Comparison of ENCODE assay signal across 29 cellular contexts in genomic region chr5:73701566-73701965, GRCh38.
DNase-seq lines count a peak whose midpoint lies in the region; ATAC-seq and TF ChIP-seq lines count a peak whose summit lies in the region.
"Had no signal": no experiment of that assay in that cellular context is flagged by ENCODE, and none has a peak within 500 bp of the region (broad histone marks: within the 10 kb centered on the region; RNA-seq: fewer than 3 reads in every experiment).

No MANE protein-coding gene starts in this region.

- no peaks in the 10 kb centered on the region for H3F3A ChIP-seq in PC-3 (ENCODE audit: low read length, unreplicated experiment)

- DNase-seq in SIG-M5 treated with dmso at 0.1 percent for 504 hours (lab: John Stamatoyannopoulos, UW; ENCODE audit: unreplicated experiment) (peak; percentile 1), SIG-M5 (lab: John Stamatoyannopoulos, UW) (no peak), PC-3 (peak; percentile 87), epithelial cell of prostate (ENCODE audit: low read depth, low spot score) (peak; percentile 69), NCI-H2196 (lab: John Stamatoyannopoulos, UW; ENCODE audit: unreplicated experiment) (no peak)
- no peak for DNase-seq in activated T-cell treated with anti-CD3 and anti-CD28 coated beads, Interleukin-2, amount 50 U/mL, for 4 hours
- DNase-seq: 8988T; activated CD4-positive, alpha-beta T cell treated with anti-CD3 and anti-CD28 coated beads, Interleukin-2, amount 10 ng/mL, durations not matched to agents 24 days and 14 days; aorta; cerebellar nuclear complex; DMS79 treated with DMSO at 0.1 percent for 48 hours; effector CD4-positive, alpha-beta T cell; glutamatergic neuron; mesendoderm; naive B cell; NCI-H1694; NCI-H2171 treated with DMSO at 0.1 percent for 48 hours; NCI-H774; nucleus accumbens; SHP77; spleen; stimulated activated CD4-positive, alpha-beta T cell treated with anti-CD3 and anti-CD28 coated beads, Interleukin-4, amount 100 ng/mL, for 1 hour; stimulated activated naive CD4-positive, alpha-beta T cell had no signal

- peak overlapping the region; percentile 36 for H3K27ac ChIP-seq in PC-3 (ENCODE audit: low read length)
- peak overlapping the region; percentile 43 for H3K27ac ChIP-seq in epithelial cell of prostate
- H3K27ac ChIP-seq: esophagus muscularis mucosa, HL-60, spleen had no signal

- no peaks in the 10 kb centered on the region for H3K36me3 ChIP-seq in PC-3 (ENCODE audit: low read depth, low read length)
- H3K36me3 ChIP-seq: esophagus muscularis mucosa, spleen had no signal

- H2AFZ ChIP-seq in PC-3 (ENCODE audit: low read length), result no peak overlapping the region
- H2AFZ ChIP-seq: GM23338 had no signal

- no peak overlapping the region for H3K9ac ChIP-seq in PC-3 (ENCODE audit: low read length)

- H3K9me3 Mint-ChIP-seq in activated T-cell treated with anti-CD3 and anti-CD28 coated beads, Interleukin-2, amount 50 U/mL, for 4 hours, result no peaks in the 10 kb centered on the region
- H3K9me3 Mint-ChIP-seq: activated CD4-positive, alpha-beta T cell treated with anti-CD3 and anti-CD28 coated beads, Interleukin-2, amount 10 ng/mL, durations not matched to agents 24 days and 14 days; activated naive CD4-positive, alpha-beta T cell treated with anti-CD3 and anti-CD28 coated beads, Interleukin-2, amount 50 U/mL, for 24 hours; GM23338 had no signal

- no peaks in the 10 kb centered on the region for H3K9me3 ChIP-seq in PC-3 (ENCODE audit: low read length)
- H3K9me3 ChIP-seq: esophagus muscularis mucosa, spleen had no signal

- no peaks in the 10 kb centered on the region for H3K36me3 Mint-ChIP-seq in activated T-cell treated with anti-CD3 and anti-CD28 coated beads, Interleukin-2, amount 50 U/mL, for 4 hours (ENCODE audit: insufficient read depth)
- H3K36me3 Mint-ChIP-seq: activated naive CD4-positive, alpha-beta T cell treated with anti-CD3 and anti-CD28 coated beads, Interleukin-2, amount 50 U/mL, for 24 hours had no signal

- intact Hi-C loops in PC-3 (cut with micrococcal nuclease), result no loop called here

- peaks cover 8% of the 10 kb centered on the region for H3K27me3 Mint-ChIP-seq in activated T-cell treated with anti-CD3 and anti-CD28 coated beads, Interleukin-2, amount 50 U/mL, for 4 hours (ENCODE audit: low read depth)

- peak overlapping the region; percentile 70 for H3K4me2 ChIP-seq in PC-3 (ENCODE audit: low read length)
- H3K4me2 ChIP-seq: GM23338 had no signal

- POLR2A ChIA-PET in PC-3 (lab: Charles Lee; ENCODE audit: unreplicated experiment), result no interaction called here

- CTCF ChIA-PET in PC-3 (lab: Charles Lee), result no interaction called here

- no TSS peak for BruUV-seq in PC-3 (replicated peaks; lab: Mats Ljungman, UMichigan)

- ATAC-seq in PC-3, result peak; percentile 78
- ATAC-seq in HG02981 (IDR thresholded peaks at IDR 0.05; ENCODE audit: unreplicated experiment), result no peak
- no peak for ATAC-seq in GM18520 (IDR thresholded peaks at IDR 0.05; ENCODE audit: unreplicated experiment)
- no peak for ATAC-seq in activated T-cell treated with anti-CD3 and anti-CD28 coated beads, Interleukin-2, amount 50 U/mL, for 4 hours
- ATAC-seq: GM23338 had no signal

- H3K4me1 Mint-ChIP-seq in activated T-cell treated with anti-CD3 and anti-CD28 coated beads, Interleukin-2, amount 50 U/mL, for 4 hours (ENCODE audit: low read depth), result no peaks in the 10 kb centered on the region
- H3K4me1 Mint-ChIP-seq: activated CD4-positive, alpha-beta T cell treated with anti-CD3 and anti-CD28 coated beads, Interleukin-2, amount 10 ng/mL, durations not matched to agents 24 days and 14 days; activated naive CD4-positive, alpha-beta T cell treated with anti-CD3 and anti-CD28 coated beads, Interleukin-2, amount 50 U/mL, for 24 hours; GM23338; naive B cell had no signal

- H3K4me1 ChIP-seq in PC-3 (ENCODE audit: insufficient read depth, low read length), result peaks cover 22% of the 10 kb centered on the region
- H3K4me1 ChIP-seq: esophagus muscularis mucosa had no signal

- H3K4me3 Mint-ChIP-seq in activated T-cell treated with anti-CD3 and anti-CD28 coated beads, Interleukin-2, amount 50 U/mL, for 4 hours, result no peak overlapping the region
- H3K4me3 Mint-ChIP-seq: activated CD4-positive, alpha-beta T cell treated with anti-CD3 and anti-CD28 coated beads, Interleukin-2, amount 10 ng/mL, durations not matched to agents 24 days and 14 days; activated naive CD4-positive, alpha-beta T cell treated with anti-CD3 and anti-CD28 coated beads, Interleukin-2, amount 50 U/mL, for 24 hours; GM23338; naive B cell had no signal

- no peaks in the 10 kb centered on the region for H3K9me2 ChIP-seq in PC-3 (replicated peaks; ENCODE audit: low read length)

- peaks cover 11% of the 10 kb centered on the region for H3K79me2 ChIP-seq in PC-3 (ENCODE audit: low read length)

- no peaks in the 10 kb centered on the region for H3K27me3 ChIP-seq in PC-3 (ENCODE audit: low read length)
- H3K27me3 ChIP-seq: esophagus muscularis mucosa, spleen had no signal

- TF ChIP-seq CTCF in PC-3 (conservative IDR thresholded peaks at IDR 0.05; ENCODE audit: low read depth, low read length), result no peak

- no peaks in the 10 kb centered on the region for H4K20me1 ChIP-seq in PC-3 (ENCODE audit: low read length)

- H3K4me3 ChIP-seq in PC-3 (ENCODE audit: low read length), result peak overlapping the region; percentile 28; the same call in 1 of the 2 replicates
- H3K4me3 ChIP-seq: esophagus muscularis mucosa, GM23338, spleen had no signal

Comparison
In these comparisons a context has a peak if more than half of its experiments do, and no peak if none do; other contexts are left out.
1. DNase-seq: peak in SIG-M5 treated with dmso at 0.1 percent for 504 hours (single experiment), PC-3 (single experiment) and epithelial cell of prostate (single experiment); none in SIG-M5 (single experiment), activated T-cell treated with anti-CD3 and anti-CD28 coated beads, Interleukin-2, amount 50 U/mL, for 4 hours (single experiment) and NCI-H2196 (single experiment).